Comparison of ENCODE assay signal across 19 cellular contexts in the genomic region with DNA sequence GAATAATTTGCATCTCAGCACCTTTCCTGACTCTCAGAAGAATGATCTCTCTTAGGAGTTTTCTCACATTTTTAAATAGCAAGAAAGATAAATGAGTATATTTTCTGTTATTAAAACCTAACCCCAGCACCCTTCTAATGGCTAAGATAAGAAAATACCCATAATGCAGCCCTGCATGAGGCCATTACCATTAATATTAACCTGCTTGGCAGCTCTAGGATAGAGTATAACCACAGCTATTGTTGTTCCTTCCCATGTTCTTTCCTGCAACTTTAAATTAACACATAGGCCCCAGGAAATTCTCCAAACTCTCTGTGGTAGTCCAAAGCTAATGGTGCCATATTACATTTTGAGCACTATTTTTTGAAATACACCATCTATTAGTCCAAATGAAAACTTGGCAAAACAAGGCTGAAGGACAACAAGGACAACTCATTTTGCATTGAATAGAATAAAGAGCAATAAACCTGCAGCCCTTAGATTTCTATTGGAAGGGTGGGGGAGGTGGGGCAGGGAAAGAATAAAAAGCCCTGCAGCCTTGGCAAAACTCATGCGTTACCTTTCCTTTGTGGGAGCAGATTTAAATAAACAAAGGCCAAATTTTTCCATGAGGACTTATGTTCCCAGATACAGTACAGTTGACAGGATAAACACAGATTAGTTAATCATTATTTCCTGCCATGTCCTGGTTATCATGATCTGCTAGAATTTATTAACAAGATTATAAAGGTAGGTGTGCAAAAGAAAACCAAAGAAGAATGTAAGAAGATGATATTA. TPM values are rescaled to one million over a fixed set of nuclear protein-coding genes. Genes with fewer than 3 reads are reported as not detected.
DNase-seq lines count a peak whose midpoint lies in the region; ATAC-seq, FAIRE-seq and TF ChIP-seq lines count a peak whose summit lies in the region.
"Had no signal": no experiment of that assay in that cellular context is flagged by ENCODE, and none has a peak within 500 bp of the region (broad histone marks: within the 10 kb centered on the region; RNA-seq: fewer than 3 reads in every experiment).

No MANE protein-coding gene starts in this region.

- peaks cover 9% of the 10 kb centered on the region for H3K36me3 Mint-ChIP-seq in activated CD8-positive, alpha-beta T cell treated with anti-CD3 and anti-CD28 coated beads, Interleukin-2, amount 10 ng/mL, durations not matched to agents 7 days and 5 days (ENCODE audit: low read depth)

- no peaks in the 10 kb centered on the region for H3K27me3 ChIP-seq in osteoblast (ENCODE audit: insufficient read depth, low read length)
- H3K27me3 ChIP-seq: Peyer's patch had no signal

- no peak overlapping the region for H3K4me3 Mint-ChIP-seq in activated CD8-positive, alpha-beta T cell treated with anti-CD3 and anti-CD28 coated beads, Interleukin-2, amount 10 ng/mL, durations not matched to agents 7 days and 5 days

- H3K27ac ChIP-seq in 22Rv1 (peak overlapping the region; percentile 66), osteoblast (ENCODE audit: low read depth, low read length) (no peak overlapping the region)
- H3K27ac ChIP-seq: C4-2B, Peyer's patch, SK-N-MC had no signal

- H3K36me3 ChIP-seq in osteoblast (ENCODE audit: insufficient read depth, low read length): no peaks in the 10 kb centered on the region
- H3K36me3 ChIP-seq: Peyer's patch had no signal

- no peak for TF ChIP-seq CTCF in 22Rv1 (IDR thresholded peaks at IDR 0.05)
- TF ChIP-seq CTCF in osteoblast (IDR thresholded peaks at IDR 0.05; ENCODE audit: extremely low read depth, low read depth, low read length): no peak

- CTCF ChIA-PET in activated CD8-positive, alpha-beta T cell treated with anti-CD3 and anti-CD28 coated beads, Interleukin-2, amount 10 ng/mL, durations not matched to agents 7 days and 5 days (lab: Charles Lee): interaction anchor here (0.7 to 1.6 kb wide), 4 partner anchors 20 to 38 kb away, joined by 3 to 5 read pairs (median 4); no protein-coding TSS in a partner anchor

- no peaks in the 10 kb centered on the region for H3K9me3 ChIP-seq in osteoblast (ENCODE audit: low read depth, low read length)
- H3K9me3 ChIP-seq: Caco-2, Peyer's patch had no signal

- H3K4me2 ChIP-seq in osteoblast (ENCODE audit: insufficient read depth, low read length): no peak overlapping the region

- POLR2A ChIA-PET in activated CD8-positive, alpha-beta T cell treated with anti-CD3 and anti-CD28 coated beads, Interleukin-2, amount 10 ng/mL, durations not matched to agents 7 days and 5 days (lab: Charles Lee): no interaction called here

- peaks cover 10% of the 10 kb centered on the region for H3K9me3 Mint-ChIP-seq in activated CD8-positive, alpha-beta T cell treated with anti-CD3 and anti-CD28 coated beads, Interleukin-2, amount 10 ng/mL, durations not matched to agents 7 days and 5 days (ENCODE audit: insufficient read depth)

- H3K27ac Mint-ChIP-seq in activated CD8-positive, alpha-beta T cell treated with anti-CD3 and anti-CD28 coated beads, Interleukin-2, amount 10 ng/mL, durations not matched to agents 7 days and 5 days: no peak overlapping the region

- H3K79me2 ChIP-seq in osteoblast (ENCODE audit: insufficient read depth, low read length): no peaks in the 10 kb centered on the region

- H3K4me1 ChIP-seq in osteoblast (ENCODE audit: insufficient read depth, low read length): peaks cover 23% of the 10 kb centered on the region

- no peaks in the 10 kb centered on the region for H3K27me3 Mint-ChIP-seq in activated CD8-positive, alpha-beta T cell treated with anti-CD3 and anti-CD28 coated beads, Interleukin-2, amount 10 ng/mL, durations not matched to agents 7 days and 5 days (ENCODE audit: low read depth)

- FAIRE-seq in islet of Langerhans (lab: Jason Lieb, UNC): peak; percentile 93
- FAIRE-seq: HTR-8/SVneo had no signal

- ATAC-seq in activated CD8-positive, alpha-beta T cell treated with anti-CD3 and anti-CD28 coated beads, Interleukin-2, amount 10 ng/mL, durations not matched to agents 7 days and 5 days: no peak
- ATAC-seq: Right ventricle myocardium inferior had no signal

- peak; percentile 26 for DNase-seq in DMS53 treated with DMSO at 0.1 percent for 48 hours (lab: John Stamatoyannopoulos, UW; ENCODE audit: unreplicated experiment)
- DNase-seq in mucosa of gallbladder (ENCODE audit: low spot score): peak; percentile 48
- DNase-seq in NCI-H2081 treated with DMSO at 0.1 percent for 48 hours (lab: John Stamatoyannopoulos, UW): no peak
- no peak for DNase-seq in osteoblast (ENCODE audit: insufficient read length, low spot score, missing footprints)
- DNase-seq in OCI-M2 (lab: John Stamatoyannopoulos, UW; ENCODE audit: unreplicated experiment): no peak
- no peak for DNase-seq in activated CD8-positive, alpha-beta T cell treated with anti-CD3 and anti-CD28 coated beads, Interleukin-2, amount 10 ng/mL, durations not matched to agents 7 days and 5 days
- DNase-seq: Caco-2, DMS79, HCEC 1CT, NCI-H1417, NCI-H187 treated with DMSO at 0.1 percent for 48 hours, NCI-H446, Peyer's patch had no signal

- H2AFZ ChIP-seq in osteoblast (ENCODE audit: low read length): no peak overlapping the region

- no peak overlapping the region for H3K4me3 ChIP-seq in osteoblast (ENCODE audit: insufficient read depth, low read length)
- H3K4me3 ChIP-seq: Peyer's patch, SK-N-MC had no signal

- H3K4me1 Mint-ChIP-seq in activated CD8-positive, alpha-beta T cell treated with anti-CD3 and anti-CD28 coated beads, Interleukin-2, amount 10 ng/mL, durations not matched to agents 7 days and 5 days (ENCODE audit: low read depth): peaks cover 22% of the 10 kb centered on the region

- H4K20me1 ChIP-seq in osteoblast (ENCODE audit: insufficient read depth, low read length): no peaks in the 10 kb centered on the region

RNA-seq across cellular contexts. Expression of gene BTG1, which starts 46.9 kb away (rescaled TPM):
- total RNA-seq in mucosa of gallbladder (235 TPM), osteoblast (23.6 and 25.0 TPM in 2 replicates)
- total RNA-seq in activated CD8-positive, alpha-beta T cell treated with anti-CD3 and anti-CD28 coated beads, Interleukin-2, amount 10 ng/mL, durations not matched to agents 7 days and 5 days: 100 to 1,000 TPM; 113 to 118 TPM

Comparison
In these comparisons a context has a peak if more than half of its experiments do, and no peak if none do; other contexts are left out.
1. DNase-seq: peak in DMS53 treated with DMSO at 0.1 percent for 48 hours (single experiment) and mucosa of gallbladder (single experiment); none in NCI-H2081 treated with DMSO at 0.1 percent for 48 hours (single experiment), osteoblast (single experiment), OCI-M2 (single experiment) and activated CD8-positive, alpha-beta T cell treated with anti-CD3 and anti-CD28 coated beads, Interleukin-2, amount 10 ng/mL, durations not matched to agents 7 days and 5 days (single experiment).